8 cellular contexts compared by ENCODE assay signal in genomic region chr13:40662866-40663265, GRCh38. TPM values are rescaled to one million over a fixed set of nuclear protein-coding genes. Genes with fewer than 3 reads are reported as not detected.
DNase-seq lines count a peak whose midpoint lies in the region; ATAC-seq, FAIRE-seq and TF ChIP-seq lines count a peak whose summit lies in the region.

No MANE protein-coding gene starts in this region.

- DNase-seq in GM18507 (ENCODE audit: extremely low spot score, insufficient read length, low read depth) (no peak), H9 (no peak), T-helper 17 cell (no peak), islet precursor cell (peak; percentile 52), vagina (ENCODE audit: extremely low spot score in 2 of 2) (no peak), GM03348 (ENCODE audit: low spot score) (no peak), HT-29 (ENCODE audit: low spot score) (no peak), NCI-H2081 treated with DMSO at 0.1 percent for 48 hours (lab: John Stamatoyannopoulos, UW) (no peak)

- no peak overlapping the region for H2BK20ac ChIP-seq in H9 (ENCODE audit: low read depth, low read length, poor library complexity, severe bottlenecking)

- no peak for TF ChIP-seq POLR2A in vagina (IDR thresholded peaks at IDR 0.05)

- H4K5ac ChIP-seq in H9 (ENCODE audit: insufficient read length, low read depth, low read length), result no peak overlapping the region

- FAIRE-seq in GM18507 (lab: Jason Lieb, UNC), result peak; percentile 93

- H2AK5ac ChIP-seq in H9 (ENCODE audit: insufficient read length, low read length), result no peak overlapping the region

- H3K4me2 ChIP-seq in H9 (ENCODE audit: insufficient read depth, insufficient read length, low read length), result no peak overlapping the region

- no peak overlapping the region for H3T11ph ChIP-seq in H9 (ENCODE audit: low read length)

- H3K27ac ChIP-seq in H9 (ENCODE audit: insufficient read length, low read depth, low read length), result no peak overlapping the region
- peak overlapping the region; percentile 96 for H3K27ac ChIP-seq in vagina

- H4K20me1 ChIP-seq in H9 (ENCODE audit: control insufficient read depth, insufficient read depth, insufficient read length), result no peaks in the 10 kb centered on the region

- peaks cover 25% of the 10 kb centered on the region for H3K23me2 ChIP-seq in H9 (ENCODE audit: insufficient read length, low read depth, low read length, poor library complexity, severe bottlenecking)

- H3K4me1 Mint-ChIP-seq in H9 (peaks cover 47 to 58% of the 10 kb centered on the region in 2 experiments), T-helper 17 cell (peaks cover 35% of the 10 kb centered on the region)

- H3K14ac ChIP-seq in H9 (ENCODE audit: insufficient read depth, low read length), result no peak overlapping the region

- peaks cover 51% of the 10 kb centered on the region; the same call in 1 of the 2 replicates for H3K79me2 ChIP-seq in H9 (ENCODE audit: insufficient read depth, low read length)

- H3K36me3 ChIP-seq in vagina, result no peaks in the 10 kb centered on the region

- no peak overlapping the region for H3K18ac ChIP-seq in H9 (ENCODE audit: insufficient read length, low read depth, low read length)

- H2BK5ac ChIP-seq in H9 (ENCODE audit: insufficient read length, low read length), result no peak overlapping the region

- H4K8ac ChIP-seq in H9 (replicated peaks; ENCODE audit: insufficient read length, low read depth, low read length), result no peak overlapping the region

- H2BK120ac ChIP-seq in H9 (ENCODE audit: low read depth, low read length, poor library complexity, severe bottlenecking), result no peak overlapping the region

- no peak overlapping the region for H3K56ac ChIP-seq in H9 (ENCODE audit: insufficient read length, low read depth, low read length)

- ATAC-seq in T-helper 17 cell, result no peak

- H2AFZ ChIP-seq in H9 (ENCODE audit: low read length), result no peak overlapping the region

- peak overlapping the region; percentile 91 to 97 for H3K4me3 Mint-ChIP-seq in H9
- H3K4me3 Mint-ChIP-seq in T-helper 17 cell, result peak overlapping the region; percentile 94

- peak overlapping the region; percentile 66 to 78 for H3K4me3 ChIP-seq in vagina

- H3K79me1 ChIP-seq in H9 (ENCODE audit: insufficient read depth, low read depth, low read length, poor library complexity, severe bottlenecking), result no peaks in the 10 kb centered on the region

- no peak overlapping the region for H3K9ac ChIP-seq in H9 (ENCODE audit: extremely low read depth, insufficient read length, low read length)

- no peaks in the 10 kb centered on the region; a peak in 1 of 5 replicates for H3K9me3 Mint-ChIP-seq in H9

- no peaks in the 10 kb centered on the region for H3K27me3 Mint-ChIP-seq in H9 (ENCODE audit: low read depth)
- H3K27me3 Mint-ChIP-seq in T-helper 17 cell, result no peaks in the 10 kb centered on the region

- H4K91ac ChIP-seq in H9 (ENCODE audit: insufficient read length, low read depth, low read length), result no peak overlapping the region

- no peaks in the 10 kb centered on the region for H3K9me3 ChIP-seq in H9 (ENCODE audit: control insufficient read depth, low read depth, low read length)
- no peaks in the 10 kb centered on the region for H3K9me3 ChIP-seq in T-helper 17 cell (ENCODE audit: control insufficient read depth, low read length, poor library complexity, severe bottlenecking)
- H3K9me3 ChIP-seq in vagina, result no peaks in the 10 kb centered on the region

- H3K27me3 ChIP-seq in H9 (ENCODE audit: insufficient read depth, low read length), result no peaks in the 10 kb centered on the region
- H3K27me3 ChIP-seq in vagina, result no peaks in the 10 kb centered on the region

- H3K36me3 Mint-ChIP-seq in H9 (ENCODE audit: insufficient read depth in 1 of 3, low read depth in 3 of 3) (peaks cover 5 to 20% (median 14%) of the 10 kb centered on the region in 3 experiments), T-helper 17 cell (ENCODE audit: low read depth) (peaks cover 2% of the 10 kb centered on the region)

- peak overlapping the region; percentile 8 to 81 (median 66); a peak in 5 of 7 replicates for H3K27ac Mint-ChIP-seq in H9
- peak overlapping the region; percentile 96 for H3K27ac Mint-ChIP-seq in T-helper 17 cell

- H3K4me1 ChIP-seq in H9 (ENCODE audit: insufficient read depth, low read length), result peaks cover 10% of the 10 kb centered on the region; the same call in 1 of the 2 replicates
- H3K4me1 ChIP-seq in vagina, result peaks cover 64% of the 10 kb centered on the region

- H3K23ac ChIP-seq in H9 (ENCODE audit: insufficient read length, low read depth, low read length), result no peak overlapping the region

- no peak overlapping the region for H3K4ac ChIP-seq in H9 (ENCODE audit: low read depth, low read length)

- no peak overlapping the region for H2BK15ac ChIP-seq in H9 (ENCODE audit: low read depth, low read length)

- intact Hi-C loops in vagina (cut with DNase I), result loop anchor here (10.0 kb wide), 3 partner anchors 228 to 588 kb away; no protein-coding TSS in a partner anchor

- TF ChIP-seq CTCF in H9 (conservative IDR thresholded peaks at IDR 0.05) (no peak), vagina (IDR thresholded peaks at IDR 0.05) (no peak)

- H2BK12ac ChIP-seq in H9 (ENCODE audit: insufficient read length, low read depth, low read length), result no peak overlapping the region

RNA-seq across cellular contexts. Expression of gene FOXO1, which starts 3.6 kb away (rescaled TPM):
- 43.5 and 44.6 TPM in 2 replicates for total RNA-seq in H9 (2021)
- 10 to 100 TPM; 72.9 to 86.1 TPM for total RNA-seq in T-helper 17 cell
- total RNA-seq in vagina, result 64.1 TPM
- total RNA-seq in HT-29 (2014; rRNA removed; shearing (Covaris generic)), result 7.4 and 8.2 TPM in 2 replicates
